ENCODE assay signal across 3 cellular contexts in the genomic region with DNA sequence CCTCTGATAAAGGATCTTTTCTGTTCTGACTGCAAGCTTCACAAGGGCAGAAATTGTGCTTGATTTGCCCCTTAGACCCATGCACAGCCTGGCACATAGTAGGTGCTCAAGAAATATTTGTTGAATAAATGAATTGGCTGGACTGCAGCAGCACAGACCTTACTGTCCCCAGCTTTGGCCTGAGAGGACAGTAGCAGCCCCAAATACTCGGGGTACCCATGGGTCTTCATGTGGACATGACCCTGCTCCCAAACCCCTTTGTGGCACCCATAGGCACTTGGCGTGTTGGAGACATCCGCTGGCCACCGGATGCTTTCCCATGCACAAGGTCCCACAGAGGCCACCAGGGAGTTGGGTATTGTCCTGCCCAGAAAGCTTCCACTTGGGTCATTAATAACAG.
"Had no signal": no experiment of that assay in that cellular context is flagged by ENCODE, and none has a peak within 500 bp of the region (broad histone marks: within the 10 kb centered on the region; RNA-seq: fewer than 3 reads in every experiment).

No MANE protein-coding gene starts in this region.

- H3K4me3 ChIP-seq: GM12878 had no signal

- DNase-seq: GDM1, GF-D8 had no signal
